In genomic region chr12:56115329-56115728, GRCh38 we compare ENCODE assay signal across 6 cellular contexts. TPM values are rescaled to one million over a fixed set of nuclear protein-coding genes. Genes with fewer than 3 reads are reported as not detected.
A peak's percentile ranks its signal among the peaks of the same experiment; 100 is the strongest.
DNase-seq lines count a peak whose midpoint lies in the region; ATAC-seq and TF ChIP-seq lines count a peak whose summit lies in the region.

No MANE protein-coding gene starts in this region.

- peaks cover 19% of the 10 kb centered on the region for H3K4me1 ChIP-seq in lower lobe of right lung

- intact Hi-C loops in lower lobe of right lung (cut with DNase I), result no loop called here

- H3K9me3 ChIP-seq in lower lobe of right lung, result no peaks in the 10 kb centered on the region

- H3K4me1 Mint-ChIP-seq in activated CD8-positive, alpha-beta T cell treated with anti-CD3 and anti-CD28 coated beads, Interleukin-2, amount 10 ng/mL, durations not matched to agents 7 days and 5 days (ENCODE audit: low read depth), result peaks cover 35% of the 10 kb centered on the region

- H3K27ac ChIP-seq in lower lobe of right lung, result peak overlapping the region; percentile 91

- H3K4me3 Mint-ChIP-seq in activated CD8-positive, alpha-beta T cell treated with anti-CD3 and anti-CD28 coated beads, Interleukin-2, amount 10 ng/mL, durations not matched to agents 7 days and 5 days, result peak overlapping the region; percentile 100

- no peak for TF ChIP-seq CTCF in lower lobe of right lung (IDR thresholded peaks at IDR 0.05)

- peak overlapping the region; percentile 72 for H3K4me3 ChIP-seq in lower lobe of right lung

- H3K36me3 Mint-ChIP-seq in activated CD8-positive, alpha-beta T cell treated with anti-CD3 and anti-CD28 coated beads, Interleukin-2, amount 10 ng/mL, durations not matched to agents 7 days and 5 days (ENCODE audit: low read depth), result peaks cover 63% of the 10 kb centered on the region

- H3K9me3 Mint-ChIP-seq in activated CD8-positive, alpha-beta T cell treated with anti-CD3 and anti-CD28 coated beads, Interleukin-2, amount 10 ng/mL, durations not matched to agents 7 days and 5 days (ENCODE audit: insufficient read depth), result no peaks in the 10 kb centered on the region

- no peaks in the 10 kb centered on the region for H3K27me3 Mint-ChIP-seq in activated CD8-positive, alpha-beta T cell treated with anti-CD3 and anti-CD28 coated beads, Interleukin-2, amount 10 ng/mL, durations not matched to agents 7 days and 5 days (ENCODE audit: low read depth)

- DNase-seq in ELF-1 (ENCODE audit: low read depth, low spot score) (peak; percentile 62), lower lobe of right lung (no peak), occipital lobe (lab: John Stamatoyannopoulos, UW) (no peak)
- no peak for DNase-seq in activated CD8-positive, alpha-beta T cell treated with anti-CD3 and anti-CD28 coated beads, Interleukin-2, amount 10 ng/mL, durations not matched to agents 7 days and 5 days

- no peak for ATAC-seq in activated CD8-positive, alpha-beta T cell treated with anti-CD3 and anti-CD28 coated beads, Interleukin-2, amount 10 ng/mL, durations not matched to agents 7 days and 5 days
- ATAC-seq in lower lobe of right lung, result no peak
- ATAC-seq in GM21576 (IDR thresholded peaks at IDR 0.05; ENCODE audit: unreplicated experiment), result no peak
- no peak for ATAC-seq in HG03432 (IDR thresholded peaks at IDR 0.05; ENCODE audit: unreplicated experiment)

- H3K27me3 ChIP-seq in lower lobe of right lung (ENCODE audit: low read depth), result no peaks in the 10 kb centered on the region

- POLR2A ChIA-PET in activated CD8-positive, alpha-beta T cell treated with anti-CD3 and anti-CD28 coated beads, Interleukin-2, amount 10 ng/mL, durations not matched to agents 7 days and 5 days (lab: Charles Lee), result interaction anchor here (0.6 to 5.0 kb wide), 3 partner anchors 12 to 157 kb away, joined by 3 to 105 read pairs (median 10); partner anchors contain the start of gene PA2G4

- peak overlapping the region; percentile 100 for H3K27ac Mint-ChIP-seq in activated CD8-positive, alpha-beta T cell treated with anti-CD3 and anti-CD28 coated beads, Interleukin-2, amount 10 ng/mL, durations not matched to agents 7 days and 5 days

- peaks cover 48% of the 10 kb centered on the region for H3K36me3 ChIP-seq in lower lobe of right lung

- CTCF ChIA-PET in activated CD8-positive, alpha-beta T cell treated with anti-CD3 and anti-CD28 coated beads, Interleukin-2, amount 10 ng/mL, durations not matched to agents 7 days and 5 days (lab: Charles Lee), result interaction anchor here (0.7 to 4.9 kb wide), 10 partner anchors 8 to 185 kb away, joined by 3 to 58 read pairs (median 5); partner anchors contain the start of genes ESYT1 and PA2G4

RNA-seq across cellular contexts. Expression of gene RPL41, which starts 1.1 kb away (rescaled TPM):
- 1,000 to 10,000 TPM; 3,845 to 4,046 TPM for total RNA-seq in activated CD8-positive, alpha-beta T cell treated with anti-CD3 and anti-CD28 coated beads, Interleukin-2, amount 10 ng/mL, durations not matched to agents 7 days and 5 days
- 2,837 TPM for total RNA-seq in lower lobe of right lung
- 1,070 TPM for total RNA-seq in occipital lobe

RNA-seq across cellular contexts. Expression of gene ZC3H10, which starts 2.7 kb away (rescaled TPM):
- 10 to 100 TPM in 1 of 2 experiments, 1 to 10 TPM in 1; 9.1 to 10.6 TPM for total RNA-seq in activated CD8-positive, alpha-beta T cell treated with anti-CD3 and anti-CD28 coated beads, Interleukin-2, amount 10 ng/mL, durations not matched to agents 7 days and 5 days
- total RNA-seq in lower lobe of right lung (12.5 TPM), occipital lobe (10.6 TPM)

RNA-seq across cellular contexts. Expression of gene PA2G4, which starts 11.0 kb away (rescaled TPM):
- total RNA-seq in activated CD8-positive, alpha-beta T cell treated with anti-CD3 and anti-CD28 coated beads, Interleukin-2, amount 10 ng/mL, durations not matched to agents 7 days and 5 days, result 100 to 1,000 TPM; 316 to 323 TPM
- total RNA-seq in lower lobe of right lung (69.4 TPM), occipital lobe (64.9 TPM)

RNA-seq across cellular contexts. Expression of gene ESYT1, which starts 12.7 kb away (rescaled TPM):
- 100 to 1,000 TPM; 317 to 333 TPM for total RNA-seq in activated CD8-positive, alpha-beta T cell treated with anti-CD3 and anti-CD28 coated beads, Interleukin-2, amount 10 ng/mL, durations not matched to agents 7 days and 5 days
- total RNA-seq in lower lobe of right lung, result 114 TPM
- 21.8 TPM for total RNA-seq in occipital lobe

RNA-seq across cellular contexts. Expression of gene ERBB3, which starts 35.4 kb away (rescaled TPM):
- total RNA-seq in activated CD8-positive, alpha-beta T cell treated with anti-CD3 and anti-CD28 coated beads, Interleukin-2, amount 10 ng/mL, durations not matched to agents 7 days and 5 days, result 1 to 10 TPM; 5.4 to 5.9 TPM
- total RNA-seq in lower lobe of right lung, result 80.5 TPM
- total RNA-seq in occipital lobe, result 2.2 TPM
